Comparison of ENCODE assay signal across 19 cellular contexts in the genomic region with DNA sequence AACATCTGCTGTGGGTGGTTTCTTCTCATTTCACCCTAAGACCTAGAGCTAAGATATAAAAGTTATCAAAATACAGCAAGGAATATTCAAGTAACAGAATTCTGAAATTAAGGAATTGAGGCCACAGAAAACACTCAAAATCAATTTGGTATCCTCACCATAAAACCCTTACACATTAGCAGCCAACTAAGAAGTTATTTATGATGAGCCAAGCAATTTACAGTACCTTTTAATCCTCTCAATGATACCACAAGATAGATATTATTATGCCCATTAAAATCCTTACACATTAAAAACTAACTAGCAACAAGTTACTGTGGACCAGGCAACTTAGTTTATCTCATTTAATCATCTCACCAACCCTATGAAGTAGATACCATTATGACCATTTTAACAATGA.
"Had no signal": no experiment of that assay in that cellular context is flagged by ENCODE, and none has a peak within 500 bp of the region (broad histone marks: within the 10 kb centered on the region; RNA-seq: fewer than 3 reads in every experiment).

No MANE protein-coding gene starts in this region.

- H3K27me3 ChIP-seq: gastrocnemius medialis, heart right ventricle, sigmoid colon, suprapubic skin, thyroid gland had no signal

- H3K9me3 Mint-ChIP-seq: type B pancreatic cell had no signal

- H3K27me3 Mint-ChIP-seq: naive thymus-derived CD4-positive, alpha-beta T cell; type B pancreatic cell had no signal

- H3K4me1 Mint-ChIP-seq: nephron progenitor cell had no signal

- H3K4me3 ChIP-seq: coronary artery, gastrocnemius medialis, heart right ventricle, sigmoid colon, skin epidermis, suprapubic skin, thyroid gland had no signal

- FAIRE-seq: islet of Langerhans, urothelium cell line had no signal

- DNase-seq: effector CD4-positive, alpha-beta T cell; gastrocnemius medialis; heart right ventricle; hypothalamus; kidney glomerular epithelial cell; mesendoderm; naive thymus-derived CD4-positive, alpha-beta T cell; nephron progenitor cell; sigmoid colon; stimulated activated CD4-positive, alpha-beta T cell treated with anti-CD3 and anti-CD28 coated beads, Interleukin-12 subunit alpha, Interleukin-12 subunit beta, amount 100 ng/mL, for 4 hours; stimulated activated naive CD8-positive, alpha-beta T cell treated with anti-CD3 and anti-CD28 coated beads, Interleukin-15, Interleukin-2, amounts not matched to agents 100 U/mL and 50 U/mL, for 24 hours; thyroid gland had no signal

- H3K27ac ChIP-seq: coronary artery, gastrocnemius medialis, heart right ventricle, sigmoid colon, skin epidermis, suprapubic skin, thyroid gland had no signal

- H3K4me3 Mint-ChIP-seq: naive thymus-derived CD4-positive, alpha-beta T cell; nephron progenitor cell; type B pancreatic cell had no signal

- H3K9me3 ChIP-seq: gastrocnemius medialis, heart right ventricle, sigmoid colon, suprapubic skin, thyroid gland had no signal

- ATAC-seq: esophagus mucosa; gastrocnemius medialis; heart right ventricle; naive thymus-derived CD4-positive, alpha-beta T cell; stimulated activated naive CD8-positive, alpha-beta T cell treated with anti-CD3 and anti-CD28 coated beads, Interleukin-15, Interleukin-2, amounts not matched to agents 100 U/mL and 50 U/mL, for 24 hours had no signal

- H3K36me3 ChIP-seq: gastrocnemius medialis, heart right ventricle, sigmoid colon, suprapubic skin, thyroid gland had no signal

- H3K27ac Mint-ChIP-seq: naive thymus-derived CD4-positive, alpha-beta T cell; nephron progenitor cell; type B pancreatic cell had no signal
